23 cellular contexts compared by ENCODE assay signal in genomic region chr2:46246790-46247189, GRCh38. TPM values are rescaled to one million over a fixed set of nuclear protein-coding genes. Genes with fewer than 3 reads are reported as not detected.
DNase-seq lines count a peak whose midpoint lies in the region; ATAC-seq, FAIRE-seq and TF ChIP-seq lines count a peak whose summit lies in the region.
"Had no signal": no experiment of that assay in that cellular context is flagged by ENCODE, and none has a peak within 500 bp of the region (broad histone marks: within the 10 kb centered on the region; RNA-seq: fewer than 3 reads in every experiment).

No MANE protein-coding gene starts in this region.

- no peak for TF ChIP-seq CTCF in thyroid gland (IDR thresholded peaks at IDR 0.05)

- WGBS in thyroid gland, 2 donors, result 84% methylated on average over 1 of the region's 1 CpG

- FAIRE-seq in RCC 7860 (lab: Jason Lieb, UNC), result no peak

- TF ChIP-seq POLR2A in thyroid gland (IDR thresholded peaks at IDR 0.05), result no peak

- no peak overlapping the region for H3K27ac ChIP-seq in thyroid gland
- H3K27ac ChIP-seq: dorsolateral prefrontal cortex, gastroesophageal sphincter had no signal

- ATAC-seq in GM18907 (IDR thresholded peaks at IDR 0.05; ENCODE audit: unreplicated experiment), result peak; percentile 96
- ATAC-seq in GM21381 (IDR thresholded peaks at IDR 0.05; ENCODE audit: unreplicated experiment), result peak; percentile 68
- ATAC-seq in HG02884 (IDR thresholded peaks at IDR 0.05; ENCODE audit: unreplicated experiment), result peak; percentile 50
- ATAC-seq in HG03565 (IDR thresholded peaks at IDR 0.05; ENCODE audit: unreplicated experiment), result peak; percentile 70
- ATAC-seq: gastroesophageal sphincter; GM23338; left ventricle myocardium superior; stimulated activated memory B cell treated with anti-CD40 and anti-IgM and Interleukin-4, amounts not matched to agents 10 μg/mL and 1 μg/mL and 100 μg/mL, for 72 hours had no signal

- no peaks in the 10 kb centered on the region for H3K4me1 ChIP-seq in thyroid gland
- H3K4me1 ChIP-seq: gastroesophageal sphincter had no signal

- no peak overlapping the region for H3K4me3 ChIP-seq in thyroid gland (replicated peaks in 1 of 3)
- H3K4me3 ChIP-seq: dorsolateral prefrontal cortex, gastroesophageal sphincter, GM23338 had no signal

- no peaks in the 10 kb centered on the region for H3K9me3 ChIP-seq in thyroid gland
- H3K9me3 ChIP-seq: gastroesophageal sphincter had no signal

- intact Hi-C loops in thyroid gland (cut with DNase I), result no loop called here

- H3K36me3 ChIP-seq in thyroid gland, result no peaks in the 10 kb centered on the region
- H3K36me3 ChIP-seq: gastroesophageal sphincter had no signal

- DNase-seq in thyroid gland, result no peak
- no peak for DNase-seq in H4 (ENCODE audit: low spot score)
- no peak for DNase-seq in NCI-H82 treated with DMSO at 0.1 percent for 48 hours (lab: John Stamatoyannopoulos, UW; ENCODE audit: unreplicated experiment)
- no peak for DNase-seq in RCC 7860 (ENCODE audit: low spot score)
- DNase-seq: activated CD4-positive, alpha-beta T cell treated with anti-CD3 and anti-CD28 coated beads, Interleukin-2, amount 10 ng/mL, durations not matched to agents 24 days and 14 days; activated CD8-positive, alpha-beta memory T cell treated with anti-CD3 and anti-CD28 coated beads, Interleukin-2, amount 50 U/mL, for 48 hours; activated gamma-delta T cell treated with Interleukin-2 at 50 U/mL for 16 hours; AML-193; amygdala; dorsolateral prefrontal cortex; EL; left ventricle myocardium superior; MV-4-11; NCI-H2081; NCI-H510A treated with DMSO at 0.1 percent for 48 hours; nucleus accumbens had no signal

- no peaks in the 10 kb centered on the region for H3K27me3 ChIP-seq in thyroid gland
- H3K27me3 ChIP-seq: dorsolateral prefrontal cortex, gastroesophageal sphincter had no signal

RNA-seq across cellular contexts. Expression of gene EPAS1, which starts 50.4 kb away (rescaled TPM):
- total RNA-seq in thyroid gland, result 100 to 1,000 TPM; 124 to 563 (median 182) TPM
- 30.5 and 31.6 TPM in 2 replicates for total RNA-seq in H4 (2014; rRNA removed; shearing (Covaris generic))
